10 cellular contexts compared by ENCODE assay signal in genomic region chr20:41133709-41134361, GRCh38. TPM values are rescaled to one million over a fixed set of nuclear protein-coding genes. Genes with fewer than 3 reads are reported as not detected.
DNase-seq lines count a peak whose midpoint lies in the region; ATAC-seq, FAIRE-seq and TF ChIP-seq lines count a peak whose summit lies in the region.
"Had no signal": no experiment of that assay in that cellular context is flagged by ENCODE, and none has a peak within 500 bp of the region (broad histone marks: within the 10 kb centered on the region; RNA-seq: fewer than 3 reads in every experiment).

No MANE protein-coding gene starts in this region.

- H3K4me1 ChIP-seq in esophagus squamous epithelium, result peaks cover 14 to 48% (median 22%) of the 10 kb centered on the region in 3 donors

- H3K9me3 ChIP-seq in esophagus squamous epithelium, result no peaks in the 10 kb centered on the region
- H3K9me3 ChIP-seq: tibial artery had no signal

- peak; percentile 95 for FAIRE-seq in GM12891 (lab: Jason Lieb, UNC)
- FAIRE-seq in H54 (lab: Jason Lieb, UNC), result no peak
- FAIRE-seq: islet of Langerhans had no signal

- intact Hi-C loops in esophagus squamous epithelium (cut with DNase I), result loop anchor here (10.0 kb wide), 1 partner anchor 201 kb away; no protein-coding TSS in a partner anchor

- no peaks in the 10 kb centered on the region for H3K36me3 ChIP-seq in esophagus squamous epithelium
- H3K36me3 ChIP-seq: tibial artery had no signal

- TF ChIP-seq CTCF in esophagus squamous epithelium (IDR thresholded peaks at IDR 0.05), result peak in 1 of 6 experiments; percentile 13

- peak; percentile 57; the same call in 1 of the 2 replicates for TF ChIP-seq POLR2A in GM12891 (IDR thresholded peaks at IDR 0.05; ENCODE audit: low read depth, low read length)
- TF ChIP-seq POLR2A in esophagus squamous epithelium (IDR thresholded peaks at IDR 0.05), result no peak
- TF ChIP-seq POLR2A in H54 (IDR thresholded peaks at IDR 0.05; ENCODE audit: low read depth, low read length), result no peak

- peak; percentile 55 for DNase-seq in GM12891 (ENCODE audit: insufficient read length, low spot score)
- peak; percentile 31 for DNase-seq in activated CD4-positive, CD25-positive, alpha-beta regulatory T cell treated with anti-CD3 and anti-CD28 coated beads, Interleukin-2, amount 50 U/mL, for 16 hours (ENCODE audit: low read depth, low spot score)
- no peak for DNase-seq in esophagus squamous epithelium (lab: John Stamatoyannopoulos, UW)
- no peak for DNase-seq in H54 (ENCODE audit: insufficient read length, low spot score)
- DNase-seq in C1 segment of cervical spinal cord (lab: John Stamatoyannopoulos, UW), result no peak
- no peak for DNase-seq in pons (ENCODE audit: low spot score)

- H3K27ac ChIP-seq in esophagus squamous epithelium, result peak overlapping the region; percentile 34 to 76 (median 44)
- H3K27ac ChIP-seq: tibial artery had no signal

- ATAC-seq in HG02840 (IDR thresholded peaks at IDR 0.05; ENCODE audit: low FRiP score, unreplicated experiment), result peak; percentile 33
- no peak for ATAC-seq in SK-N-SH treated with all-trans-retinoic acid at 6 μM for 48 hours

- H3K27me3 ChIP-seq in esophagus squamous epithelium, result no peaks in the 10 kb centered on the region
- H3K27me3 ChIP-seq: tibial artery had no signal

- 47 to 51% methylated on average over 3 to 5 of the region's 7 CpGs for WGBS in esophagus squamous epithelium, 2 donors

- H3K4me3 ChIP-seq in esophagus squamous epithelium, result no peak overlapping the region
- H3K4me3 ChIP-seq: tibial artery had no signal

TF ChIP-seq in GM12891, 5 proteins besides CTCF, POLR2A, EP300 and RAD21:
- TF ChIP-seq POLR2AphosphoS5 (IDR thresholded peaks at IDR 0.05; ENCODE audit: low read depth, low read length) (peak; percentile 46; the same call in 1 of the 2 replicates), SPI1 (IDR thresholded peaks at IDR 0.05; ENCODE audit: low read depth, low read length) (no peak), PAX5 (IDR thresholded peaks at IDR 0.05; ENCODE audit: insufficient read depth, low read length, severe bottlenecking) (no peak), TAF1 (IDR thresholded peaks at IDR 0.05; ENCODE audit: low read depth, low read length) (0 out of 2 replicates have a peak, but pooled peaks have one; percentile 32), POU2F2 (IDR thresholded peaks at IDR 0.05; ENCODE audit: low read depth, low read length) (peak; percentile 94)
TF ChIP-seq in GM12891: peak in this region for 3.

TF ChIP-seq in SK-N-SH treated with all-trans-retinoic acid at 6 μM for 48 hours, 23 proteins besides CTCF, POLR2A, EP300 and RAD21:
- TF ChIP-seq PPARA (CRISPR knock-in tag; IDR thresholded peaks at IDR 0.05; ENCODE audit: borderline replicate concordance) (no peak), RARB (CRISPR knock-in tag; IDR thresholded peaks at IDR 0.05) (no peak), ZFP3 (CRISPR knock-in tag; IDR thresholded peaks at IDR 0.05) (no peak), OSR1 (CRISPR knock-in tag; IDR thresholded peaks at IDR 0.05) (no peak), CSRNP3 (CRISPR knock-in tag; IDR thresholded peaks at IDR 0.05) (no peak), POU6F1 (CRISPR knock-in tag; IDR thresholded peaks at IDR 0.05; ENCODE audit: borderline replicate concordance, low read depth) (no peak)

RNA-seq across cellular contexts. Expression of gene PLCG1, which starts 3.5 kb away (rescaled TPM):
- 70.7 TPM for polyA plus RNA-seq in GM12891 (2012; ENCODE audit: low read depth, missing spikeins)
- 10 to 100 TPM; 30.4 to 84.7 (median 47.8) TPM for total RNA-seq in esophagus squamous epithelium

Comparison
In these comparisons a context has a peak if more than half of its experiments do, and no peak if none do; other contexts are left out.
1. DNase-seq: peak in GM12891 (single experiment) and activated CD4-positive, CD25-positive, alpha-beta regulatory T cell treated with anti-CD3 and anti-CD28 coated beads, Interleukin-2, amount 50 U/mL, for 16 hours (single experiment); none in esophagus squamous epithelium (single experiment), H54 (single experiment), C1 segment of cervical spinal cord (0 of 14) and pons (single experiment).